In the genomic region with DNA sequence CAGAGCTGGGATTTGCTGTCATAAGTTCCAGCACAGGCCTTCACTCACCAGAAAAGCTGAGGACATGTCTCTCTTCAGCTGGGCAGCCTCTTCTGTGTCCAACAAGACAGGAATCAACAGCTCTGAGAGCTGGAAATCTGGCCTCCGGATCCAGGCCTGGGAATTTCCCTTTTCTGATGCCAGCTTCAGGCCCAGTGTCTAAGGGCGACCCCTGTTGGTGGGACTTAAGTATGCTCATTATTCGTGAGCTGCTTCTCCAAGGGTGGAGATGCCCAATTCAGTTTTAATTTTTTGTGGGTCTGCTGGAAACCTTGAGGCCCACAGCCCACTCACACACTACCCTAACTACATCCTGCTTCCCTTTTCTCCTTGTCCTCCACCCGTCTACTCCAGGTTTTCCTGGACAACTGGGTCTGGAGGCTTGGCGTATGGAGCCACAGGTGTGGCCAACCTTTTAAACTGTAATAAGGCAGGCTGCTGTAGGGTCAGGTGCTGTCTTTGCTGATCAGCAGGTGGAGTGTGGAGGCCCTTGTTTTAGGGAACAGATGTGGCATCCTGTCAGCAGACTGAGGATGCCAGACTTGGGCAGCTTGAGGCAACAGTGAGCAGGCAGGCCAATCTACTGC, we compare ENCODE assay signal across 8 cellular contexts. TPM values are rescaled to one million over a fixed set of nuclear protein-coding genes. Genes with fewer than 3 reads are reported as not detected.
DNase-seq lines count a peak whose midpoint lies in the region; ATAC-seq, FAIRE-seq and TF ChIP-seq lines count a peak whose summit lies in the region.

No MANE protein-coding gene starts in this region.

- TF ChIP-seq EP300 in tibial nerve (IDR thresholded peaks at IDR 0.05): peak in 1 of 2 donors; percentile 4

- no peak for TF ChIP-seq POLR2A in tibial nerve (IDR thresholded peaks at IDR 0.05)

- no peak for FAIRE-seq in frontal cortex (lab: Jason Lieb, UNC)

- peak overlapping the region; percentile 79 for H3K27ac Mint-ChIP-seq in osteocyte (ENCODE audit: unreplicated experiment)

- H3K27me3 ChIP-seq in RWPE2 (ENCODE audit: insufficient read depth, poor library complexity, severe bottlenecking) (peaks cover 19% of the 10 kb centered on the region), tibial nerve (peaks cover 0 to 39% of the 10 kb centered on the region in 2 donors)

- H3K9me3 ChIP-seq in RWPE2 (ENCODE audit: severe bottlenecking) (peaks cover 3% of the 10 kb centered on the region), tibial nerve (no peaks in the 10 kb centered on the region)

- WGBS in tibial nerve, 2 donors: 26 to 29% methylated on average over 5 of the region's 5 CpGs

- H3K36me3 ChIP-seq in RWPE2 (ENCODE audit: low read depth): no peaks in the 10 kb centered on the region
- no peaks in the 10 kb centered on the region for H3K36me3 ChIP-seq in tibial nerve

- TF ChIP-seq CTCF in RWPE2 (IDR thresholded peaks at IDR 0.05; ENCODE audit: poor library complexity, severe bottlenecking) (peak; percentile 47), osteocyte (IDR thresholded peaks at IDR 0.05) (peak; percentile 77), tibial nerve (IDR thresholded peaks at IDR 0.05) (peak; percentile 73 to 81 (median 76))

- H3K27me3 Mint-ChIP-seq in osteocyte (ENCODE audit: unreplicated experiment): no peaks in the 10 kb centered on the region

- no peak overlapping the region for H3K4me3 Mint-ChIP-seq in osteocyte (ENCODE audit: unreplicated experiment)

- peak; percentile 18 for DNase-seq in CMK (ENCODE audit: low read depth)
- DNase-seq in HUDEP-2 (lab: John Stamatoyannopoulos, UW; ENCODE audit: unreplicated experiment in 76 of 76): peak in 44 of 76 experiments; percentile 1 to 54 (median 24)
- DNase-seq in RWPE2 (ENCODE audit: low spot score): no peak
- DNase-seq in activated effector memory CD4-positive, alpha-beta T cell treated with Interleukin-2 at 50 U/mL for 16 hours: peak; percentile 18
- peak; percentile 63 to 70 for DNase-seq in frontal cortex (ENCODE audit: low spot score in 2 of 2)
- peak; percentile 86 for DNase-seq in osteocyte (ENCODE audit: extremely low spot score, unreplicated experiment)
- DNase-seq in tibial nerve (ENCODE audit: low spot score in 2 of 2): peak; percentile 46 to 83
- DNase-seq in NCI-H187 treated with DMSO at 0.1 percent for 48 hours (lab: John Stamatoyannopoulos, UW): no peak

- H3K27ac ChIP-seq in RWPE2 (ENCODE audit: poor library complexity, severe bottlenecking): peak overlapping the region; percentile 57
- no peak overlapping the region for H3K27ac ChIP-seq in tibial nerve

- no peak for ATAC-seq in RWPE2 (ENCODE audit: low read depth)

- H3K4me1 ChIP-seq in RWPE2 (ENCODE audit: insufficient read depth, poor library complexity, severe bottlenecking) (peaks cover 24% of the 10 kb centered on the region), tibial nerve (peaks cover 0 to 35% (median 23%) of the 10 kb centered on the region in 4 donors)

- no peak overlapping the region for H3K4me3 ChIP-seq in RWPE2 (ENCODE audit: severe bottlenecking)
- H3K4me3 ChIP-seq in tibial nerve: no peak overlapping the region

- H3K4me1 Mint-ChIP-seq in osteocyte (ENCODE audit: unreplicated experiment): peaks cover 56% of the 10 kb centered on the region

- H3K9me3 Mint-ChIP-seq in osteocyte (ENCODE audit: unreplicated experiment): no peaks in the 10 kb centered on the region

- H3K36me3 Mint-ChIP-seq in osteocyte (ENCODE audit: unreplicated experiment): peaks cover 18% of the 10 kb centered on the region

RNA-seq across cellular contexts. Expression of a gene that starts 2.6 kb away (rescaled TPM):
- total RNA-seq in frontal cortex: 3.7 TPM
- total RNA-seq in osteocyte: 445 and 457 TPM in 2 replicates
- 1 to 10 TPM in 2 of 4 donors, under 1 TPM in 1, not detected in 1; 0.21 to 1.4 (median 1.2) TPM for total RNA-seq in tibial nerve

Comparison
In these comparisons a context has a peak if more than half of its experiments do, and no peak if none do; other contexts are left out.
1. DNase-seq: peak in CMK (single experiment), HUDEP-2 (44 of 76), activated effector memory CD4-positive, alpha-beta T cell treated with Interleukin-2 at 50 U/mL for 16 hours (single experiment), frontal cortex (2 of 2), osteocyte (single experiment) and tibial nerve (2 of 2); none in RWPE2 (single experiment) and NCI-H187 treated with DMSO at 0.1 percent for 48 hours (single experiment).
2. RNA of a gene that starts 2.6 kb away (total RNA-seq): 445 to 457 TPM in osteocyte; 3.7 TPM in frontal cortex (single experiment) and 0.21 to 1.4 TPM in tibial nerve; every median in the first group is over 10 times any median in the second.
3. Peak in every context shown above with its lines, with median percentiles within 50 percentile points of each other: CTCF ChIP-seq.